16 cellular contexts compared by ENCODE assay signal in genomic region chrX:39996561-39996960, GRCh38.
"Had no signal": no experiment of that assay in that cellular context is flagged by ENCODE, and none has a peak within 500 bp of the region (broad histone marks: within the 10 kb centered on the region; RNA-seq: fewer than 3 reads in every experiment).

No MANE protein-coding gene starts in this region.

- H3K27me3 ChIP-seq: left lung, right lobe of liver had no signal

- H3K4me3 Mint-ChIP-seq: activated CD4-positive, alpha-beta T cell treated with anti-CD3 and anti-CD28 coated beads, Interleukin-2, amount 10 ng/mL, durations not matched to agents 7 days and 5 days; activated naive CD8-positive, alpha-beta T cell treated with anti-CD3 and anti-CD28 coated beads, Interleukin-2, amount 10 ng/mL, durations not matched to agents 7 days and 5 days; activated T-cell treated with anti-CD3 and anti-CD28 coated beads, Interleukin-2, amount 50 U/mL, for 72 hours; effector memory CD8-positive, alpha-beta T cell; stimulated activated naive B cell treated with anti-CD40 and anti-IgM and Interleukin-4, amounts not matched to agents 10 μg/mL and 1 μg/mL and 100 μg/mL, for 72 hours had no signal

- H3K27me3 Mint-ChIP-seq: effector memory CD8-positive, alpha-beta T cell had no signal

- H3K4me1 Mint-ChIP-seq: activated CD4-positive, alpha-beta T cell treated with anti-CD3 and anti-CD28 coated beads, Interleukin-2, amount 10 ng/mL, durations not matched to agents 7 days and 5 days; activated naive CD8-positive, alpha-beta T cell treated with anti-CD3 and anti-CD28 coated beads, Interleukin-2, amount 10 ng/mL, durations not matched to agents 7 days and 5 days; stimulated activated naive B cell treated with anti-CD40 and anti-IgM and Interleukin-4, amounts not matched to agents 10 μg/mL and 1 μg/mL and 100 μg/mL, for 72 hours had no signal

- H3K36me3 ChIP-seq: left lung, right lobe of liver had no signal

- ATAC-seq: activated CD4-positive, CD25-positive, alpha-beta regulatory T cell treated with anti-CD3 and anti-CD28 coated beads, Interleukin-2, amount 50 U/mL, for 24 hours; activated T-cell treated with anti-CD3 and anti-CD28 coated beads, Interleukin-2, amount 50 U/mL, for 72 hours; effector memory CD8-positive, alpha-beta T cell; left lung; right lobe of liver; SK-N-SH treated with all-trans-retinoic acid at 6 μM for 48 hours; stimulated activated naive B cell treated with anti-CD40 and anti-IgM and Interleukin-4, amounts not matched to agents 10 μg/mL and 1 μg/mL and 100 μg/mL, for 72 hours had no signal

- H3K36me3 Mint-ChIP-seq: activated naive CD8-positive, alpha-beta T cell treated with anti-CD3 and anti-CD28 coated beads, Interleukin-2, amount 10 ng/mL, durations not matched to agents 7 days and 5 days; stimulated activated naive B cell treated with anti-CD40 and anti-IgM and Interleukin-4, amounts not matched to agents 10 μg/mL and 1 μg/mL and 100 μg/mL, for 72 hours had no signal

- H3K27ac ChIP-seq: left lung, right lobe of liver had no signal

- DNase-seq: activated CD4-positive, alpha-beta T cell treated with anti-CD3 and anti-CD28 coated beads, Interleukin-2, amount 10 ng/mL, durations not matched to agents 7 days and 5 days; activated gamma-delta T cell; activated naive CD8-positive, alpha-beta T cell treated with anti-CD3 and anti-CD28 coated beads, Interleukin-2, amount 10 ng/mL, durations not matched to agents 7 days and 5 days; activated T-cell treated with anti-CD3 and anti-CD28 coated beads, Interleukin-2, amount 50 U/mL, for 72 hours; amygdala; dermis blood vessel endothelial cell; effector memory CD8-positive, alpha-beta T cell; foreskin fibroblast; glutamatergic neuron; hippocampal formation; left lung; right lobe of liver; stimulated activated naive B cell treated with anti-CD40 and anti-IgM and Interleukin-4, amounts not matched to agents 10 μg/mL and 1 μg/mL and 100 μg/mL, for 72 hours had no signal

- H3K9me3 Mint-ChIP-seq: activated CD4-positive, alpha-beta T cell treated with anti-CD3 and anti-CD28 coated beads, Interleukin-2, amount 10 ng/mL, durations not matched to agents 7 days and 5 days; activated naive CD8-positive, alpha-beta T cell treated with anti-CD3 and anti-CD28 coated beads, Interleukin-2, amount 10 ng/mL, durations not matched to agents 7 days and 5 days; activated T-cell treated with anti-CD3 and anti-CD28 coated beads, Interleukin-2, amount 50 U/mL, for 72 hours; effector memory CD8-positive, alpha-beta T cell; stimulated activated naive B cell treated with anti-CD40 and anti-IgM and Interleukin-4, amounts not matched to agents 10 μg/mL and 1 μg/mL and 100 μg/mL, for 72 hours had no signal

- H3K9me3 ChIP-seq: left lung, right lobe of liver had no signal

- H3K27ac Mint-ChIP-seq: activated CD4-positive, alpha-beta T cell treated with anti-CD3 and anti-CD28 coated beads, Interleukin-2, amount 10 ng/mL, durations not matched to agents 7 days and 5 days; activated naive CD8-positive, alpha-beta T cell treated with anti-CD3 and anti-CD28 coated beads, Interleukin-2, amount 10 ng/mL, durations not matched to agents 7 days and 5 days; activated T-cell treated with anti-CD3 and anti-CD28 coated beads, Interleukin-2, amount 50 U/mL, for 72 hours; effector memory CD8-positive, alpha-beta T cell; progenitor cell of endocrine pancreas; stimulated activated naive B cell treated with anti-CD40 and anti-IgM and Interleukin-4, amounts not matched to agents 10 μg/mL and 1 μg/mL and 100 μg/mL, for 72 hours had no signal

- H3K4me1 ChIP-seq: left lung, right lobe of liver had no signal

- H3K4me3 ChIP-seq: left lung, right lobe of liver had no signal
